ENCODE assay signal across 8 cellular contexts in the genomic region with DNA sequence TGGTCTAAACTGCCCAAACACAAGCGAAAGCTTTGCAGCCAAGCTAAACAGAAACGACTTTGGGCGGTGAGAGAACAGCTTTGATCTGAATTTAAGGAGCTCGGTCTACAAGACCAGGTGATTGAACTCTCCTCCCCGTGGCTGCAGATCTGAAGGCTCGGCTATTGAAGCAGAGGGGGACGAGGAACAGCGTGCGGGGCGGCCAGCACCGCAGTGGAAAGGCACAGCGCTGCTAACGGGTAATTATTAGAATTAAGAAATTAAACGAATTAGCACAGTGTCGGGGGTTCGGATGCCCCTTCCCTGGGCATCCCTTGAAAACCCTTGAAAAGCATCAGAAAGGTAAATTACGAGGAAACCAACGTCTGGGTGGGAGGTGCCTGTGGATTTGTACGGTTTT. TPM values are rescaled to one million over a fixed set of nuclear protein-coding genes. Genes with fewer than 3 reads are reported as not detected.
DNase-seq lines count a peak whose midpoint lies in the region; ATAC-seq and TF ChIP-seq lines count a peak whose summit lies in the region.

No MANE protein-coding gene starts in this region.

- no peak overlapping the region for H4K12ac ChIP-seq in trophoblast cell (ENCODE audit: low read depth, low read length)

- no peak for TF ChIP-seq CTCF in Calu3 (IDR thresholded peaks at IDR 0.05; ENCODE audit: unreplicated experiment)
- TF ChIP-seq CTCF in activated CD8-positive, alpha-beta T cell treated with anti-CD3 and anti-CD28 coated beads for 36 hours (IDR thresholded peaks at IDR 0.05) = no peak
- no peak for TF ChIP-seq CTCF in left ventricle myocardium inferior (IDR thresholded peaks at IDR 0.05; ENCODE audit: borderline replicate concordance)

- no peak overlapping the region for H2BK12ac ChIP-seq in trophoblast cell (ENCODE audit: low read length)

- peak overlapping the region; percentile 33 for H3K9ac ChIP-seq in trophoblast cell (ENCODE audit: low read length)

- no peak for ATAC-seq in activated CD8-positive, alpha-beta T cell treated with anti-CD3 and anti-CD28 coated beads for 36 hours
- ATAC-seq in HG03469 (IDR thresholded peaks at IDR 0.05; ENCODE audit: unreplicated experiment) = no peak

- peak overlapping the region; percentile 46 for H4K8ac ChIP-seq in trophoblast cell (ENCODE audit: low read depth, low read length)

- intact Hi-C loops in Calu3 (cut with micrococcal nuclease; ENCODE audit: unreplicated experiment) = no loop called here
- intact Hi-C loops in activated CD8-positive, alpha-beta T cell treated with anti-CD3 and anti-CD28 coated beads for 36 hours (cut with micrococcal nuclease) = no loop called here
- intact Hi-C loops in left ventricle myocardium inferior (cut with micrococcal nuclease) = no loop called here

- no peak overlapping the region for H2BK5ac ChIP-seq in trophoblast cell (ENCODE audit: low read depth, low read length, poor library complexity)

- H3K4me3 Mint-ChIP-seq in Calu3 (ENCODE audit: low read depth, unreplicated experiment) = peak overlapping the region; percentile 76
- H3K4me3 Mint-ChIP-seq in activated CD8-positive, alpha-beta T cell treated with anti-CD3 and anti-CD28 coated beads for 36 hours = peak overlapping the region; percentile 2

- no peaks in the 10 kb centered on the region for H3K79me1 ChIP-seq in trophoblast cell (ENCODE audit: low read length)

- H3K4me1 ChIP-seq in left ventricle myocardium inferior = peaks cover 13% of the 10 kb centered on the region
- H3K4me1 ChIP-seq in trophoblast cell (ENCODE audit: control insufficient read depth in 1 of 2, insufficient read depth in 2 of 2, low read length in 2 of 2) = peaks cover 10 to 15% of the 10 kb centered on the region in 2 experiments

- H3K27ac ChIP-seq in left ventricle myocardium inferior (replicated peaks) (no peak overlapping the region), trophoblast cell (ENCODE audit: low read depth, low read length) (no peak overlapping the region)

- H3K4me2 ChIP-seq in trophoblast cell (ENCODE audit: low read length) = peak overlapping the region; percentile 84

- no peak overlapping the region for H3K27ac Mint-ChIP-seq in Calu3 (ENCODE audit: unreplicated experiment)
- H3K27ac Mint-ChIP-seq in activated CD8-positive, alpha-beta T cell treated with anti-CD3 and anti-CD28 coated beads for 36 hours = no peak overlapping the region

- H3K79me2 ChIP-seq in trophoblast cell (ENCODE audit: control insufficient read depth, insufficient read depth, low read length, poor library complexity) = no peaks in the 10 kb centered on the region

- no peak overlapping the region for H3K4ac ChIP-seq in trophoblast cell (ENCODE audit: low read depth, low read length)

- no peak overlapping the region for H3K23ac ChIP-seq in trophoblast cell (ENCODE audit: low read length)

- no peaks in the 10 kb centered on the region for H3K9me3 Mint-ChIP-seq in Calu3 (ENCODE audit: low read depth, unreplicated experiment)
- H3K9me3 Mint-ChIP-seq in activated CD8-positive, alpha-beta T cell treated with anti-CD3 and anti-CD28 coated beads for 36 hours = peaks cover 2% of the 10 kb centered on the region

- peaks cover 8% of the 10 kb centered on the region for H3K4me1 Mint-ChIP-seq in Calu3 (ENCODE audit: low read depth, unreplicated experiment)
- peaks cover 5% of the 10 kb centered on the region for H3K4me1 Mint-ChIP-seq in activated CD8-positive, alpha-beta T cell treated with anti-CD3 and anti-CD28 coated beads for 36 hours (ENCODE audit: low read depth)

- peaks cover 3% of the 10 kb centered on the region for H3K9me3 ChIP-seq in left ventricle myocardium inferior (replicated peaks)
- no peaks in the 10 kb centered on the region for H3K9me3 ChIP-seq in trophoblast cell (ENCODE audit: insufficient read depth, low read depth, low read length)

- H3K14ac ChIP-seq in trophoblast cell (ENCODE audit: low read length) = no peak overlapping the region

- no peak overlapping the region for H2BK120ac ChIP-seq in trophoblast cell (ENCODE audit: insufficient read depth, low read length, poor library complexity)

- DNase-seq in Calu3 (no peak), left ventricle myocardium inferior (no peak), trophoblast cell (peak in 1 of 2 donors; percentile 35), COLO668 (lab: John Stamatoyannopoulos, UW; ENCODE audit: unreplicated experiment) (no peak)
- no peak for DNase-seq in activated CD8-positive, alpha-beta T cell treated with anti-CD3 and anti-CD28 coated beads for 36 hours
- no peak for DNase-seq in activated effector memory CD4-positive, alpha-beta T cell treated with Interleukin-2 at 50 U/mL for 16 hours
- DNase-seq in activated CD8-positive, alpha-beta memory T cell treated with anti-CD3 and anti-CD28 coated beads, Interleukin-2, amount 50 U/mL, for 48 hours = no peak

- POLR2A ChIA-PET in activated CD8-positive, alpha-beta T cell treated with anti-CD3 and anti-CD28 coated beads for 36 hours (lab: Charles Lee) = no interaction called here

- no peak overlapping the region for H3K18ac ChIP-seq in trophoblast cell (ENCODE audit: low read length)

- CTCF ChIA-PET in Calu3 (lab: Charles Lee) = no interaction called here
- CTCF ChIA-PET in activated CD8-positive, alpha-beta T cell treated with anti-CD3 and anti-CD28 coated beads for 36 hours (lab: Charles Lee) = no interaction called here

- H3K27me3 Mint-ChIP-seq in Calu3 (ENCODE audit: unreplicated experiment) = peaks cover 55% of the 10 kb centered on the region
- H3K27me3 Mint-ChIP-seq in activated CD8-positive, alpha-beta T cell treated with anti-CD3 and anti-CD28 coated beads for 36 hours = peaks cover 54% of the 10 kb centered on the region

- no TSS peak for BruUV-seq in Calu3 (replicated peaks; lab: Mats Ljungman, UMichigan)

- no CpG with 5 or more reads among the region's 19 CpGs for WGBS in trophoblast cell (ENCODE audit: extremely low coverage, insufficient coverage, insufficient read length)

- no peak overlapping the region for H2AK5ac ChIP-seq in trophoblast cell (ENCODE audit: low read length)

- H3K27me3 ChIP-seq in left ventricle myocardium inferior (ENCODE audit: low read depth) (peaks cover 44% of the 10 kb centered on the region), trophoblast cell (ENCODE audit: insufficient read depth, low read length) (no peaks in the 10 kb centered on the region)

- peaks cover 7% of the 10 kb centered on the region for H3K36me3 Mint-ChIP-seq in Calu3 (ENCODE audit: insufficient read depth, unreplicated experiment)
- no peaks in the 10 kb centered on the region for H3K36me3 Mint-ChIP-seq in activated CD8-positive, alpha-beta T cell treated with anti-CD3 and anti-CD28 coated beads for 36 hours (ENCODE audit: low read depth)

- H3K36me3 ChIP-seq in left ventricle myocardium inferior = no peaks in the 10 kb centered on the region
- no peaks in the 10 kb centered on the region for H3K36me3 ChIP-seq in trophoblast cell (ENCODE audit: control insufficient read depth in 1 of 2, insufficient read depth in 2 of 2, low read length in 2 of 2)

- H2AFZ ChIP-seq in trophoblast cell (ENCODE audit: insufficient read depth, low read length, poor library complexity) = peak overlapping the region; percentile 79

- H3K4me3 ChIP-seq in left ventricle myocardium inferior (peak overlapping the region; percentile 69), trophoblast cell (ENCODE audit: low read depth, low read length) (peak overlapping the region; percentile 77)

- H4K91ac ChIP-seq in trophoblast cell (ENCODE audit: low read depth, low read length) = no peak overlapping the region

RNA-seq across cellular contexts. Expression of gene TEKT3, which starts 0.4 kb away (rescaled TPM):
- total RNA-seq in Calu3 (2022) (not detected in 2 replicates), left ventricle myocardium inferior (0.49 TPM)
- total RNA-seq in activated CD8-positive, alpha-beta T cell treated with anti-CD3 and anti-CD28 coated beads for 36 hours = not detected
- 0.90 and 1.5 TPM in 2 replicates for polyA plus RNA-seq in trophoblast cell (2013)
